Comparison of ENCODE assay signal across 12 cellular contexts in the genomic region with DNA sequence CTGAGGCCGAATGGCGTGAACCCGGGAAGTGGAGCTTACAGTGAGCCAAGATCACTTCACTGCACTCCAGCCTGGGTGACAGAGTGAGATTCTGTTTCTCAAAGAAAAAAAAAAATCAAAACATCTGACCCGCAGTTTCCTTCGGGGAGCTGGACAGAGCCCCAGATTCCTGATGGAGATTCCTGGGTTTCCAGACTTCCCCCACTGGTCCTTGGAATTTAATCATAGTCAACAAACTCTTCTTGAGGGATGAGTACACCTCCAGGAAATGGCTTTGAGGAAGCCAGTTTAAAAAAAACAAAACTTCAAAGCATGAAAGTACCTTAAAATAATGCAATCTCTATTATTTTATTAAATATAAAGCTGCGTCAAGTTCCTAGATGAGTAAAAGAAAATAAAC. TPM values are rescaled to one million over a fixed set of nuclear protein-coding genes. Genes with fewer than 3 reads are reported as not detected.
DNase-seq lines count a peak whose midpoint lies in the region; ATAC-seq and TF ChIP-seq lines count a peak whose summit lies in the region.
"Had no signal": no experiment of that assay in that cellular context is flagged by ENCODE, and none has a peak within 500 bp of the region (broad histone marks: within the 10 kb centered on the region; RNA-seq: fewer than 3 reads in every experiment).

No MANE protein-coding gene starts in this region.

- POLR2A ChIA-PET in activated CD8-positive, alpha-beta T cell treated with anti-CD3 and anti-CD28 coated beads for 36 hours (lab: Charles Lee) = interaction anchor here (0.7 kb wide), 1 partner anchor 663 kb away, joined by 3 read pairs; no protein-coding TSS in a partner anchor

- H3K9me3 Mint-ChIP-seq in activated naive CD4-positive, alpha-beta T cell treated with anti-CD3 and anti-CD28 coated beads, Interleukin-2, amount 10 ng/mL, durations not matched to agents 7 days and 5 days = no peaks in the 10 kb centered on the region
- H3K9me3 Mint-ChIP-seq in activated CD8-positive, alpha-beta T cell treated with anti-CD3 and anti-CD28 coated beads for 36 hours = no peaks in the 10 kb centered on the region
- no peaks in the 10 kb centered on the region for H3K9me3 Mint-ChIP-seq in type B pancreatic cell

- no peak for ATAC-seq in activated CD8-positive, alpha-beta T cell treated with anti-CD3 and anti-CD28 coated beads for 36 hours
- no peak for ATAC-seq in GM18873 (IDR thresholded peaks at IDR 0.05; ENCODE audit: low FRiP score, unreplicated experiment)

- intact Hi-C loops in activated CD8-positive, alpha-beta T cell treated with anti-CD3 and anti-CD28 coated beads for 36 hours (cut with micrococcal nuclease) = no loop called here

- CTCF ChIA-PET in activated naive CD4-positive, alpha-beta T cell treated with anti-CD3 and anti-CD28 coated beads, Interleukin-2, amount 10 ng/mL, durations not matched to agents 7 days and 5 days (lab: Charles Lee) = interaction anchor here (1.0 kb wide), 1 partner anchor 114 kb away, joined by 3 read pairs; no protein-coding TSS in a partner anchor
- CTCF ChIA-PET in activated CD8-positive, alpha-beta T cell treated with anti-CD3 and anti-CD28 coated beads for 36 hours (lab: Charles Lee) = no interaction called here

- peaks cover 31% of the 10 kb centered on the region for H3K4me1 Mint-ChIP-seq in activated naive CD4-positive, alpha-beta T cell treated with anti-CD3 and anti-CD28 coated beads, Interleukin-2, amount 10 ng/mL, durations not matched to agents 7 days and 5 days
- peaks cover 29% of the 10 kb centered on the region for H3K4me1 Mint-ChIP-seq in activated CD8-positive, alpha-beta T cell treated with anti-CD3 and anti-CD28 coated beads for 36 hours (ENCODE audit: low read depth)
- peaks cover 10% of the 10 kb centered on the region for H3K4me1 Mint-ChIP-seq in type B pancreatic cell (ENCODE audit: unreplicated experiment)

- no peaks in the 10 kb centered on the region for H3K27me3 Mint-ChIP-seq in activated naive CD4-positive, alpha-beta T cell treated with anti-CD3 and anti-CD28 coated beads, Interleukin-2, amount 10 ng/mL, durations not matched to agents 7 days and 5 days
- no peaks in the 10 kb centered on the region for H3K27me3 Mint-ChIP-seq in activated CD8-positive, alpha-beta T cell treated with anti-CD3 and anti-CD28 coated beads for 36 hours
- H3K27me3 Mint-ChIP-seq in type B pancreatic cell = no peaks in the 10 kb centered on the region

- no peak overlapping the region for H3K27ac Mint-ChIP-seq in activated naive CD4-positive, alpha-beta T cell treated with anti-CD3 and anti-CD28 coated beads, Interleukin-2, amount 10 ng/mL, durations not matched to agents 7 days and 5 days
- no peak overlapping the region for H3K27ac Mint-ChIP-seq in activated CD8-positive, alpha-beta T cell treated with anti-CD3 and anti-CD28 coated beads for 36 hours
- no peak overlapping the region for H3K27ac Mint-ChIP-seq in type B pancreatic cell

- H3K4me3 Mint-ChIP-seq in activated naive CD4-positive, alpha-beta T cell treated with anti-CD3 and anti-CD28 coated beads, Interleukin-2, amount 10 ng/mL, durations not matched to agents 7 days and 5 days = peak overlapping the region; percentile 67
- peak overlapping the region; percentile 46 for H3K4me3 Mint-ChIP-seq in activated CD8-positive, alpha-beta T cell treated with anti-CD3 and anti-CD28 coated beads for 36 hours
- peak overlapping the region; percentile 80 for H3K4me3 Mint-ChIP-seq in type B pancreatic cell

- peaks cover 33% of the 10 kb centered on the region for H3K36me3 Mint-ChIP-seq in activated naive CD4-positive, alpha-beta T cell treated with anti-CD3 and anti-CD28 coated beads, Interleukin-2, amount 10 ng/mL, durations not matched to agents 7 days and 5 days
- H3K36me3 Mint-ChIP-seq in activated CD8-positive, alpha-beta T cell treated with anti-CD3 and anti-CD28 coated beads for 36 hours (ENCODE audit: low read depth) = peaks cover 35% of the 10 kb centered on the region
- H3K36me3 Mint-ChIP-seq in type B pancreatic cell = peaks cover 9% of the 10 kb centered on the region

- DNase-seq in activated naive CD4-positive, alpha-beta T cell treated with anti-CD3 and anti-CD28 coated beads, Interleukin-2, amount 10 ng/mL, durations not matched to agents 7 days and 5 days = no peak
- no peak for DNase-seq in activated naive CD4-positive, alpha-beta T cell (lab: John Stamatoyannopoulos, UW)
- no peak for DNase-seq in activated CD8-positive, alpha-beta T cell treated with anti-CD3 and anti-CD28 coated beads for 36 hours
- DNase-seq in fibroblast of mammary gland (ENCODE audit: low read depth) (peak; percentile 39), type B pancreatic cell (ENCODE audit: extremely low spot score, unreplicated experiment) (no peak), OCI-M1 (lab: John Stamatoyannopoulos, UW) (no peak), GDM1 (lab: John Stamatoyannopoulos, UW) (no peak)
- DNase-seq: caudate nucleus, esophagus squamous epithelium, NCI-H1105 treated with DMSO at 0.1 percent for 48 hours, NCI-H524 had no signal

- TF ChIP-seq CTCF in activated CD8-positive, alpha-beta T cell treated with anti-CD3 and anti-CD28 coated beads for 36 hours (IDR thresholded peaks at IDR 0.05) = no peak
- TF ChIP-seq CTCF in fibroblast of mammary gland (conservative IDR thresholded peaks at IDR 0.05; ENCODE audit: control insufficient read depth, insufficient read depth, low read depth, low read length) (no peak), type B pancreatic cell (conservative IDR thresholded peaks at IDR 0.05) (no peak)

- H3K4me3 ChIP-seq in fibroblast of mammary gland (ENCODE audit: control insufficient read depth, low read depth, low read length) = no peak overlapping the region

RNA-seq across cellular contexts. Expression of a gene that starts 1.1 kb away (rescaled TPM):
- 10 to 100 TPM; 40.0 to 44.7 TPM for total RNA-seq in activated CD8-positive, alpha-beta T cell treated with anti-CD3 and anti-CD28 coated beads for 36 hours
- 32.0 and 40.7 TPM in 2 replicates for total RNA-seq in type B pancreatic cell (ENCODE audit: low replicate concordance)

RNA-seq across cellular contexts. Expression of a gene that starts 8.1 kb away (rescaled TPM):
- total RNA-seq in activated CD8-positive, alpha-beta T cell treated with anti-CD3 and anti-CD28 coated beads for 36 hours = 10 to 100 TPM; 30.3 to 31.9 TPM
- total RNA-seq in type B pancreatic cell (ENCODE audit: low replicate concordance) = 29.3 and 35.3 TPM in 2 replicates

RNA-seq across cellular contexts. Expression of a gene that starts 8.2 kb away (rescaled TPM):
- 10 to 100 TPM; 90.2 to 93.9 TPM for total RNA-seq in activated CD8-positive, alpha-beta T cell treated with anti-CD3 and anti-CD28 coated beads for 36 hours
- 25.1 and 32.2 TPM in 2 replicates for total RNA-seq in type B pancreatic cell (ENCODE audit: low replicate concordance)
